1 cellular context compared by ENCODE assay signal in genomic region chr18:46247938-46248337, GRCh38.
TF ChIP-seq lines count a peak whose summit lies in the region.

No MANE protein-coding gene starts in this region.

TF ChIP-seq in IMR-90, 13 proteins besides CTCF, POLR2A, EP300 and RAD21:
- TF ChIP-seq RFX5 (IDR thresholded peaks at IDR 0.05; ENCODE audit: low read depth, low read length) (no peak), CHD1 (IDR thresholded peaks at IDR 0.05; ENCODE audit: low read depth, low read length) (no peak), SMC3 (IDR thresholded peaks at IDR 0.05; ENCODE audit: low read depth, low read length) (no peak), USF2 (IDR thresholded peaks at IDR 0.05; ENCODE audit: low read depth, low read length) (no peak), MAFK (IDR thresholded peaks at IDR 0.05; ENCODE audit: low read depth, low read length) (no peak), FOS (IDR thresholded peaks at IDR 0.05; ENCODE audit: low read depth, low read length) (no peak), BHLHE40 (IDR thresholded peaks at IDR 0.05; ENCODE audit: low read depth, low read length) (no peak), MXI1 (IDR thresholded peaks at IDR 0.05; ENCODE audit: borderline replicate concordance, low read depth, low read length) (no peak), ELK1 (IDR thresholded peaks at IDR 0.05; ENCODE audit: borderline replicate concordance, low read depth, low read length) (no peak), NFE2L2 (IDR thresholded peaks at IDR 0.05; ENCODE audit: low read depth, low read length) (no peak), RCOR1 (IDR thresholded peaks at IDR 0.05; ENCODE audit: insufficient replicate concordance, low read length) (no peak), CEBPB (IDR thresholded peaks at IDR 0.05; ENCODE audit: low read depth, low read length) (no peak), MAZ (IDR thresholded peaks at IDR 0.05; ENCODE audit: borderline replicate concordance, low read depth, low read length) (no peak)
TF ChIP-seq in IMR-90: peak in this region for 0.
